Comparison of ENCODE assay signal across 10 cellular contexts in genomic region chr10:30818010-30818660, GRCh38.
A peak's percentile ranks its signal among the peaks of the same experiment; 100 is the strongest.
DNase-seq lines count a peak whose midpoint lies in the region; ATAC-seq lines count a peak whose summit lies in the region.
"Had no signal": no experiment of that assay in that cellular context is flagged by ENCODE, and none has a peak within 500 bp of the region (broad histone marks: within the 10 kb centered on the region; RNA-seq: fewer than 3 reads in every experiment).

No MANE protein-coding gene starts in this region.

- peak; percentile 55 for ATAC-seq in HG03432 (IDR thresholded peaks at IDR 0.05; ENCODE audit: unreplicated experiment)
- no peak for ATAC-seq in HG03457 (IDR thresholded peaks at IDR 0.05; ENCODE audit: unreplicated experiment)
- ATAC-seq: Panc1 had no signal

- DNase-seq in A172 (ENCODE audit: low spot score) (peak; percentile 29), dermis blood vessel endothelial cell (peak; percentile 89), lung microvascular endothelial cell (ENCODE audit: low read depth in 2 of 2) (peak; percentile 87 to 93), NAMALWA (ENCODE audit: low spot score) (no peak), NCI-H2171 (lab: John Stamatoyannopoulos, UW) (no peak), COLO829 (ENCODE audit: low spot score) (no peak)
- DNase-seq: foreskin melanocyte had no signal

Comparison
In these comparisons a context has a peak if more than half of its experiments do, and no peak if none do; other contexts are left out.
1. DNase-seq: peak in A172 (single experiment), dermis blood vessel endothelial cell (single experiment) and lung microvascular endothelial cell (2 of 2); none in NAMALWA (single experiment), NCI-H2171 (single experiment) and COLO829 (single experiment).